ENCODE assay signal across 8 cellular contexts in the genomic region with DNA sequence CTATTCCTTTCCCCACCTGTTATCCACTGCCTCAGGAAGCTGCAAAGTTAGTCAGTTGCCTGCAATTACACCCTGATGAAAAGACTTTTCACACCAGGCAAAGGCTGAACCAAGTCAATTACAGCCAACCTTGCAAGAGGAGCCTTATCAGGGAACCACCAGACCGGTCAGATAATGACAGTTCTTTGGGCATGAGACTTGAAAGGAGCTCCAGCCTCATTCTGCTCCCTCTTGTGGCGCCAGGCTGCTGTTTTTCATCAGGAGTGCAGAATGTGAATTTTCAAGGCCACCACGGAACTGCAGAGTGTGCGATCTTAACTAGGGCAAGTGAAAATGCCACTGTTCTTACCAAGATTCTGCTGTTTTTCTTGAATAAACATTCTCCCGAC. TPM values are rescaled to one million over a fixed set of nuclear protein-coding genes. Genes with fewer than 3 reads are reported as not detected.
DNase-seq lines count a peak whose midpoint lies in the region; ATAC-seq and TF ChIP-seq lines count a peak whose summit lies in the region.

No MANE protein-coding gene starts in this region.

- H3K4me3 ChIP-seq in HL-60 (replicated peaks; ENCODE audit: insufficient read depth, low read length) (no peak overlapping the region), RWPE2 (ENCODE audit: severe bottlenecking) (no peak overlapping the region), coronary artery (no peak overlapping the region)

- H3K36me3 ChIP-seq in RWPE2 (ENCODE audit: low read depth): no peaks in the 10 kb centered on the region

- H3K27me3 ChIP-seq in HL-60 (ENCODE audit: insufficient read depth, poor library complexity, severe bottlenecking): peaks cover 2% of the 10 kb centered on the region
- no peaks in the 10 kb centered on the region for H3K27me3 ChIP-seq in RWPE2 (ENCODE audit: insufficient read depth, poor library complexity, severe bottlenecking)

- peak; percentile 52; the same call in 2 of the 3 replicates for ATAC-seq in RWPE2 (ENCODE audit: low read depth)

- H3K4me1 ChIP-seq in RWPE2 (ENCODE audit: insufficient read depth, poor library complexity, severe bottlenecking): peaks cover 6% of the 10 kb centered on the region

- H3K27ac ChIP-seq in HL-60 (replicated peaks) (no peak overlapping the region), RWPE2 (ENCODE audit: poor library complexity, severe bottlenecking) (no peak overlapping the region), coronary artery (no peak overlapping the region)

- H3K9me3 ChIP-seq in RWPE2 (ENCODE audit: severe bottlenecking): no peaks in the 10 kb centered on the region

- TF ChIP-seq CTCF in HL-60 (IDR thresholded peaks at IDR 0.05; ENCODE audit: insufficient read depth, low read length) (peak; percentile 62), RWPE2 (IDR thresholded peaks at IDR 0.05; ENCODE audit: poor library complexity, severe bottlenecking) (peak; percentile 52), coronary artery (IDR thresholded peaks at IDR 0.05) (no peak)

- DNase-seq in DMS 273 (lab: John Stamatoyannopoulos, UW; ENCODE audit: unreplicated experiment) (peak; percentile 81), HL-60 (ENCODE audit: low read depth in 1 of 2, low spot score in 1 of 2) (peak in 1 of 2 experiments; percentile 60), RWPE2 (ENCODE audit: low spot score) (no peak), dedifferentiated amniotic fluid mesenchymal stem cell (ENCODE audit: extremely low spot score) (peak; percentile 39), lung microvascular endothelial cell (ENCODE audit: low read depth in 2 of 2) (peak; percentile 17 to 30), germinal center (ENCODE audit: low spot score) (no peak), coronary artery (ENCODE audit: low spot score) (no peak), NCI-H1105 (lab: John Stamatoyannopoulos, UW) (no peak)

RNA-seq across cellular contexts. Expression of a gene that starts 22.5 kb away (rescaled TPM):
- total RNA-seq in lung microvascular endothelial cell: not detected in 2 replicates

RNA-seq across cellular contexts. Expression of a gene that starts 29.5 kb away (rescaled TPM):
- total RNA-seq in lung microvascular endothelial cell: under 0.01 and 0.44 TPM in 2 replicates

Comparison
In these comparisons a context has a peak if more than half of its experiments do, and no peak if none do; other contexts are left out.
1. DNase-seq: peak in DMS 273 (single experiment), dedifferentiated amniotic fluid mesenchymal stem cell (single experiment) and lung microvascular endothelial cell (2 of 2); none in RWPE2 (single experiment), germinal center (single experiment), coronary artery (single experiment) and NCI-H1105 (single experiment).